ENCODE assay signal across 1 cellular context in the genomic region with DNA sequence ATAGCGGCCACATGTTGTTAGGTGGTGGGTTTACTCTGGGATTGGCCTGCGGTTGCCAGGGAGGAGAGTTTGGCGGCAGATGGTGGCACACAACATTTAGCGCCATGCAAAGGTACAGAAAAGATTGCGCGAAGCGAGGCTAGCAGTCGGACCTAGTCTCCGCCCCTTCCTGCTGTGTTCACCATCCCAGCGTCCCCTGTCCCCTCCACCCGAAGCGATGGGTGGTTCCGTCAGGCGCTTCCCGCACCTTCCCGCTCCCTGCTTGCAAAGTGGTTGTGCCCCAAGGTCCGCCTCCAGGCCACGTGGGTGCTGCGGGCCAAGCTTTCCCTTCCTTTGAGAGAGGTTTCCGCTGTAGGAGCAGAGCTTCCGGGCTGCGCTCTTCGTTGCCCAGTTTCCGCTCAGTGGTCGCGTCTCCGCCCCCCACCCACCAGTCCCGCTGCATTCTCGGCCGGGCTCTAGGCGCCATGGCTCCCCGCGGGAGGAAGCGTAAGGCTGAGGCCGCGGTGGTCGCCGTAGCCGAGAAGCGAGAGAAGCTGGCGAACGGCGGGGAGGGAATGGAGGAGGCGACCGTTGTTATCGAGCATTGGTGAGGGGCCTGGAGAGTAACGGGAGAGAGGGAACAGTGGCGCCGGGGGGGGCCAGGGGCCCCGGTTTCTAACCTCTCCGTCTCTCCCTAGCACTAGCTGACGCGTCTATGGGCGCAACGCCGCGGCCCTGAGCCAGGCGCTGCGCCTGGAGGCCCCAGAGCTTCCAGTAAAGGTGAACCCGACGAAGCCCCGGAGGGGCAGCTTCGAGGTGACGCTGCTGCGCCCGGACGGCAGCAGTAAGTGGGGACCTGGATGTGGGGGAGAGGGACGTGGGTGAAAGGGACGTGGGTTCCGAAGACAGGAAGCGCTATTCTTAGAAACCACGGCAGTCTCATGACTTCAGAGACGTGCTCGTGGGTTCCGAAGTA.
TF ChIP-seq lines count a peak whose summit lies in the region.

A gene with protein sequence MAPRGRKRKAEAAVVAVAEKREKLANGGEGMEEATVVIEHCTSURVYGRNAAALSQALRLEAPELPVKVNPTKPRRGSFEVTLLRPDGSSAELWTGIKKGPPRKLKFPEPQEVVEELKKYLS (plus strand): TSS at position 360 of the 955 bp plus-strand sequence. CDS start 105 bp downstream, at position 465.

TF ChIP-seq in HEK293, 187 proteins besides CTCF, POLR2A, EP300 and RAD21 (continued from another document and continues in another):
- TF ChIP-seq TRIM28 (IDR thresholded peaks at IDR 0.05; ENCODE audit: borderline replicate concordance, low read length) (peak; percentile 88; the same call in 1 of the 2 replicates), ZBTB1 (tag by site-specific recombination; IDR thresholded peaks at IDR 0.05) (peak; percentile 98), KLF1 (tag by site-specific recombination; IDR thresholded peaks at IDR 0.05) (peak; percentile 68), ZNF560 (tag by site-specific recombination; IDR thresholded peaks at IDR 0.05; ENCODE audit: borderline replicate concordance) (no peak), ZNF24 (tag by site-specific recombination; IDR thresholded peaks at IDR 0.05) (peak; percentile 80; the same call in 1 of the 2 replicates), ZNF433 (tag by site-specific recombination; IDR thresholded peaks at IDR 0.05; ENCODE audit: low read depth) (no peak), ZFP69B (tag by site-specific recombination; IDR thresholded peaks at IDR 0.05) (peak; percentile 93), GLI4 (tag by site-specific recombination; IDR thresholded peaks at IDR 0.05) (peak; percentile 81; the same call in 1 of the 2 replicates), ZBTB11 (tag by site-specific recombination; conservative IDR thresholded peaks at IDR 0.05; ENCODE audit: low read depth) (peak; percentile 99), SP3 (tag by site-specific recombination; IDR thresholded peaks at IDR 0.05) (peak; percentile 95), ZNF292 (tag by site-specific recombination; IDR thresholded peaks at IDR 0.05; ENCODE audit: borderline replicate concordance, low read depth) (no peak), INSM2 (tag by site-specific recombination; IDR thresholded peaks at IDR 0.05) (peak; percentile 88), ZNF416 (tag by site-specific recombination; IDR thresholded peaks at IDR 0.05) (no peak), SP2 (tag by site-specific recombination; IDR thresholded peaks at IDR 0.05) (peak; percentile 95), BCL11B (tag by site-specific recombination; IDR thresholded peaks at IDR 0.05; ENCODE audit: low read depth) (peak; percentile 37; the same call in 1 of the 2 replicates), PBX3 (CRISPR knock-in tag; IDR thresholded peaks at IDR 0.05) (peak; percentile 85), SCRT1 (tag by site-specific recombination; IDR thresholded peaks at IDR 0.05; ENCODE audit: borderline replicate concordance) (0 out of 2 replicates have a peak, but pooled peaks have one; percentile 27), ZNF510 (tag by site-specific recombination; IDR thresholded peaks at IDR 0.05; ENCODE audit: insufficient replicate concordance) (no peak), ZSCAN16 (tag by site-specific recombination; IDR thresholded peaks at IDR 0.05) (no peak), ZNF610 (tag by site-specific recombination; IDR thresholded peaks at IDR 0.05; ENCODE audit: borderline replicate concordance) (peak; percentile 85; the same call in 1 of the 2 replicates), ZNF76 (tag by site-specific recombination; IDR thresholded peaks at IDR 0.05; ENCODE audit: borderline replicate concordance, low read depth) (peak; percentile 83; the same call in 1 of the 2 replicates), ZNF362 (tag by site-specific recombination; IDR thresholded peaks at IDR 0.05) (no peak), ZNF202 (tag by site-specific recombination; IDR thresholded peaks at IDR 0.05; ENCODE audit: borderline replicate concordance) (no peak), ZNF660 (tag by site-specific recombination; IDR thresholded peaks at IDR 0.05) (peak; percentile 98; the same call in 1 of the 2 replicates), SCRT2 (tag by site-specific recombination; IDR thresholded peaks at IDR 0.05) (peak; percentile 57), ZBTB20 (tag by site-specific recombination; IDR thresholded peaks at IDR 0.05) (peak; percentile 64; the same call in 1 of the 2 replicates)
- TF ChIP-seq, protein P1, sequence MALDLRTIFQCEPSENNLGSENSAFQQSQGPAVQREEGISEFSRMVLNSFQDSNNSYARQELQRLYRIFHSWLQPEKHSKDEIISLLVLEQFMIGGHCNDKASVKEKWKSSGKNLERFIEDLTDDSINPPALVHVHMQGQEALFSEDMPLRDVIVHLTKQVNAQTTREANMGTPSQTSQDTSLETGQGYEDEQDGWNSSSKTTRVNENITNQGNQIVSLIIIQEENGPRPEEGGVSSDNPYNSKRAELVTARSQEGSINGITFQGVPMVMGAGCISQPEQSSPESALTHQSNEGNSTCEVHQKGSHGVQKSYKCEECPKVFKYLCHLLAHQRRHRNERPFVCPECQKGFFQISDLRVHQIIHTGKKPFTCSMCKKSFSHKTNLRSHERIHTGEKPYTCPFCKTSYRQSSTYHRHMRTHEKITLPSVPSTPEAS (tag by site-specific recombination; IDR thresholded peaks at IDR 0.05) = peak; percentile 46; the same call in 1 of the 2 replicates
- TF ChIP-seq, protein P2, sequence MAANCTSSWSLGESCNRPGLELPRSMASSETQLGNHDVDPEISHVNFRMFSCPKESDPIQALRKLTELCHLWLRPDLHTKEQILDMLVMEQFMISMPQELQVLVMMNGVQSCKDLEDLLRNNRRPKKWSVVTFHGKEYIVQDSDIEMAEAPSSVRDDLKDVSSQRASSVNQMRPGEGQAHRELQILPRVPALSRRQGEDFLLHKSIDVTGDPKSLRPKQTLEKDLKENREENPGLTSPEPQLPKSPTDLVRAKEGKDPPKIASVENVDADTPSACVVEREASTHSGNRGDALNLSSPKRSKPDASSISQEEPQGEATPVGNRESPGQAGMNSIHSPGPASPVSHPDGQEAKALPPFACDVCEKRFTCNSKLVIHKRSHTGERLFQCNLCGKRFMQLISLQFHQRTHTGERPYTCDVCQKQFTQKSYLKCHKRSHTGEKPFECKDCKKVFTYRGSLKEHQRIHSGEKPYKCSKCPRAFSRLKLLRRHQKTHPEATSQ (tag by site-specific recombination; IDR thresholded peaks at IDR 0.05) = peak; percentile 96
- TF ChIP-seq, protein P3, sequence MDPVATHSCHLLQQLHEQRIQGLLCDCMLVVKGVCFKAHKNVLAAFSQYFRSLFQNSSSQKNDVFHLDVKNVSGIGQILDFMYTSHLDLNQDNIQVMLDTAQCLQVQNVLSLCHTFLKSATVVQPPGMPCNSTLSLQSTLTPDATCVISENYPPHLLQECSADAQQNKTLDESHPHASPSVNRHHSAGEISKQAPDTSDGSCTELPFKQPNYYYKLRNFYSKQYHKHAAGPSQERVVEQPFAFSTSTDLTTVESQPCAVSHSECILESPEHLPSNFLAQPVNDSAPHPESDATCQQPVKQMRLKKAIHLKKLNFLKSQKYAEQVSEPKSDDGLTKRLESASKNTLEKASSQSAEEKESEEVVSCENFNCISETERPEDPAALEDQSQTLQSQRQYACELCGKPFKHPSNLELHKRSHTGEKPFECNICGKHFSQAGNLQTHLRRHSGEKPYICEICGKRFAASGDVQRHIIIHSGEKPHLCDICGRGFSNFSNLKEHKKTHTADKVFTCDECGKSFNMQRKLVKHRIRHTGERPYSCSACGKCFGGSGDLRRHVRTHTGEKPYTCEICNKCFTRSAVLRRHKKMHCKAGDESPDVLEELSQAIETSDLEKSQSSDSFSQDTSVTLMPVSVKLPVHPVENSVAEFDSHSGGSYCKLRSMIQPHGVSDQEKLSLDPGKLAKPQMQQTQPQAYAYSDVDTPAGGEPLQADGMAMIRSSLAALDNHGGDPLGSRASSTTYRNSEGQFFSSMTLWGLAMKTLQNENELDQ (tag by site-specific recombination; IDR thresholded peaks at IDR 0.05; ENCODE audit: low read depth) = no peak
- TF ChIP-seq, protein P4, sequence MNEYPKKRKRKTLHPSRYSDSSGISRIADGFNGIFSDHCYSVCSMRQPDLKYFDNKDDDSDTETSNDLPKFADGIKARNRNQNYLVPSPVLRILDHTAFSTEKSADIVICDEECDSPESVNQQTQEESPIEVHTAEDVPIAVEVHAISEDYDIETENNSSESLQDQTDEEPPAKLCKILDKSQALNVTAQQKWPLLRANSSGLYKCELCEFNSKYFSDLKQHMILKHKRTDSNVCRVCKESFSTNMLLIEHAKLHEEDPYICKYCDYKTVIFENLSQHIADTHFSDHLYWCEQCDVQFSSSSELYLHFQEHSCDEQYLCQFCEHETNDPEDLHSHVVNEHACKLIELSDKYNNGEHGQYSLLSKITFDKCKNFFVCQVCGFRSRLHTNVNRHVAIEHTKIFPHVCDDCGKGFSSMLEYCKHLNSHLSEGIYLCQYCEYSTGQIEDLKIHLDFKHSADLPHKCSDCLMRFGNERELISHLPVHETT (tag by site-specific recombination; IDR thresholded peaks at IDR 0.05) = peak; percentile 96
